Comparison of ENCODE assay signal across 8 cellular contexts in the genomic region with DNA sequence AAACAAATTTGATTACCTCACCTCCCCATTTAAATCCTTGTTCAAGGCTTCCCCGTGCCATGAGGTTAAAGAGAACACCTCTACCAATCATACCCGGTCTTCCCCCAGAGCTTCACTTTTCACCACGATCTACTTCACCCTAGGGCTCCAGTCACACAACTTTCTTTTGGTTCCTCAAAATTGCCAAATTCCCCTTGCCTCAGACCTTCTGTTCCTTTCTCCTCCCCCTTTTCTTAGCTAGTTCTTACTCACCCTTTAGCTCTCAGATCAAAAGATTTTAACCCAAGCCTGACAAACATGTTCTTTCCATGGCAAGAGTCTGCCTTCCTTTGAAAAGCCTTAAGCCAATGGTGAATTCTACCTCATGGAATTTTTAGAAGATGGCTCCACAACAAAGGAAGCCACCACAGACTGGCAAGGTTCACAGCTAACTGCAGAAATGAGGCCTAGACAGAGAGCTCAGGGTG. TPM values are rescaled to one million over a fixed set of nuclear protein-coding genes. Genes with fewer than 3 reads are reported as not detected.
A peak's percentile ranks its signal among the peaks of the same experiment; 100 is the strongest.
DNase-seq lines count a peak whose midpoint lies in the region; ATAC-seq and TF ChIP-seq lines count a peak whose summit lies in the region.

No MANE protein-coding gene starts in this region.

- TF ChIP-seq CTCF in GM20000 (IDR thresholded peaks at IDR 0.05; ENCODE audit: extremely low read depth, missing control alignments): no peak
- no peak for TF ChIP-seq CTCF in natural killer cell (IDR thresholded peaks at IDR 0.05)
- no peak for TF ChIP-seq CTCF in stomach (IDR thresholded peaks at IDR 0.05)

- peak; percentile 56 for ATAC-seq in HG03521 (IDR thresholded peaks at IDR 0.05; ENCODE audit: unreplicated experiment)
- peak in 2 of 3 donors; percentile 29 to 36 for ATAC-seq in natural killer cell

- no peak overlapping the region for H3K4me3 ChIP-seq in stomach

- no peaks in the 10 kb centered on the region for H3K9me3 ChIP-seq in stomach

- WGBS in stomach, 5 donors: 60 to 79% (median 64%) methylated on average over 3 of the region's 3 CpGs

- H3K27me3 Mint-ChIP-seq in activated naive CD4-positive, alpha-beta T cell treated with anti-CD3 and anti-CD28 coated beads, Interleukin-2, amount 50 U/mL, for 24 hours: no peaks in the 10 kb centered on the region
- H3K27me3 Mint-ChIP-seq in natural killer cell (ENCODE audit: low read depth in 2 of 2): no peaks in the 10 kb centered on the region

- peaks cover 0 to 7% (median 2%) of the 10 kb centered on the region in 4 donors for H3K36me3 ChIP-seq in stomach

- H3K4me1 Mint-ChIP-seq in activated naive CD4-positive, alpha-beta T cell treated with anti-CD3 and anti-CD28 coated beads, Interleukin-2, amount 50 U/mL, for 24 hours: peaks cover 67% of the 10 kb centered on the region
- peaks cover 39 to 52% of the 10 kb centered on the region in 2 donors for H3K4me1 Mint-ChIP-seq in natural killer cell

- no peak for TF ChIP-seq POLR2A in stomach (IDR thresholded peaks at IDR 0.05)

- H3K4me3 Mint-ChIP-seq in activated naive CD4-positive, alpha-beta T cell treated with anti-CD3 and anti-CD28 coated beads, Interleukin-2, amount 50 U/mL, for 24 hours: peak overlapping the region; percentile 70
- peak overlapping the region; percentile 26 for H3K4me3 Mint-ChIP-seq in natural killer cell

- peak; percentile 42 for DNase-seq in GDM1 (lab: John Stamatoyannopoulos, UW)
- DNase-seq in GM20000 (ENCODE audit: low spot score): peak; percentile 70
- DNase-seq in natural killer cell: no peak
- DNase-seq in stomach: no peak
- DNase-seq in SK-N-DZ (ENCODE audit: low spot score): no peak
- DNase-seq in COLO829 (ENCODE audit: low spot score): no peak

- peaks cover 0 to 57% (median 13%) of the 10 kb centered on the region in 4 donors for H3K4me1 ChIP-seq in stomach

- peak overlapping the region in 2 of 5 donors; percentile 16 to 26 for H3K27ac ChIP-seq in stomach

- H3K9me3 Mint-ChIP-seq in activated naive CD4-positive, alpha-beta T cell treated with anti-CD3 and anti-CD28 coated beads, Interleukin-2, amount 50 U/mL, for 24 hours: no peaks in the 10 kb centered on the region
- H3K9me3 Mint-ChIP-seq in natural killer cell: no peaks in the 10 kb centered on the region

- TF ChIP-seq EP300 in stomach (IDR thresholded peaks at IDR 0.05): no peak

- no peaks in the 10 kb centered on the region for H3K27me3 ChIP-seq in stomach

- intact Hi-C loops in natural killer cell (cut with micrococcal nuclease) (no loop called here), stomach (cut with DNase I; ENCODE audit: low total_unique reads) (no loop called here)

- peaks cover 30% of the 10 kb centered on the region for H3K36me3 Mint-ChIP-seq in activated naive CD4-positive, alpha-beta T cell treated with anti-CD3 and anti-CD28 coated beads, Interleukin-2, amount 50 U/mL, for 24 hours
- no peaks in the 10 kb centered on the region for H3K36me3 Mint-ChIP-seq in natural killer cell

- H3K27ac Mint-ChIP-seq in activated naive CD4-positive, alpha-beta T cell treated with anti-CD3 and anti-CD28 coated beads, Interleukin-2, amount 50 U/mL, for 24 hours: peak overlapping the region; percentile 89
- H3K27ac Mint-ChIP-seq in natural killer cell: peak overlapping the region in 1 of 2 donors; percentile 69

RNA-seq across cellular contexts. Expression of a gene that starts 56.7 kb away (rescaled TPM):
- total RNA-seq in natural killer cell: 10 to 100 TPM; 51.1 to 73.0 (median 58.8) TPM
- 100 to 1,000 TPM in 3 of 5 donors, 10 to 100 TPM in 2; 32.7 to 212 (median 114) TPM for total RNA-seq in stomach
- 10 to 100 TPM; 52.8 to 92.7 (median 63.0) TPM for polyA plus RNA-seq in stomach
- polyA plus RNA-seq in SK-N-DZ (2014; cell fraction: cytosol; rRNA removed): 56.8 and 57.7 TPM in 2 replicates
- 37.1 and 55.5 TPM in 2 replicates for polyA plus RNA-seq in SK-N-DZ (2014; cell fraction: nucleus; rRNA removed)

Comparison
In these comparisons a context has a peak if more than half of its experiments do, and no peak if none do; other contexts are left out.
1. DNase-seq: peak in GDM1 (single experiment) and GM20000 (single experiment); none in natural killer cell (single experiment), stomach (single experiment), SK-N-DZ (single experiment) and COLO829 (single experiment).